In genomic region chr7:103143865-103144264, GRCh38 we compare ENCODE assay signal across 20 cellular contexts.
"Had no signal": no experiment of that assay in that cellular context is flagged by ENCODE, and none has a peak within 500 bp of the region (broad histone marks: within the 10 kb centered on the region; RNA-seq: fewer than 3 reads in every experiment).

No MANE protein-coding gene starts in this region.

- FAIRE-seq: frontal cortex, keratinocyte had no signal

- H3K36me3 ChIP-seq: prostate gland, right atrium auricular region, sigmoid colon, suprapubic skin had no signal

- H3K4me3 ChIP-seq: dorsolateral prefrontal cortex, prostate gland, right atrium auricular region, sigmoid colon, spleen, suprapubic skin had no signal

- H3K4me1 ChIP-seq: prostate gland had no signal

- H3K27me3 ChIP-seq: dorsolateral prefrontal cortex, right atrium auricular region, sigmoid colon, spleen, suprapubic skin had no signal

- DNase-seq: cerebellar nuclear complex; dorsolateral prefrontal cortex; effector CD4-positive, alpha-beta T cell; hypothalamus; immature natural killer cell; mesenchymal stem cell; midbrain; naive thymus-derived CD8-positive, alpha-beta T cell; nephron progenitor cell; nucleus accumbens; sigmoid colon; spleen; stimulated activated naive B cell treated with anti-CD40 and anti-IgM and Interleukin-4, amounts not matched to agents 10 μg/mL and 1 μg/mL and 100 μg/mL, for 72 hours; stimulated activated naive CD8-positive, alpha-beta T cell treated with anti-CD3 and anti-CD28 coated beads, Interleukin-15, amount 100 ng/mL, for 72 hours had no signal

- ATAC-seq: left lobe of liver; naive thymus-derived CD8-positive, alpha-beta T cell; stimulated activated naive B cell treated with anti-CD40 and anti-IgM and Interleukin-4, amounts not matched to agents 10 μg/mL and 1 μg/mL and 100 μg/mL, for 72 hours; stimulated activated naive CD8-positive, alpha-beta T cell treated with anti-CD3 and anti-CD28 coated beads, Interleukin-15, amount 100 ng/mL, for 72 hours had no signal

- H3K27ac ChIP-seq: prostate gland, right atrium auricular region, sigmoid colon, spleen, suprapubic skin had no signal

- H3K9me3 ChIP-seq: prostate gland, right atrium auricular region, sigmoid colon, spleen, suprapubic skin had no signal
